ENCODE assay signal across 25 cellular contexts in the genomic region with DNA sequence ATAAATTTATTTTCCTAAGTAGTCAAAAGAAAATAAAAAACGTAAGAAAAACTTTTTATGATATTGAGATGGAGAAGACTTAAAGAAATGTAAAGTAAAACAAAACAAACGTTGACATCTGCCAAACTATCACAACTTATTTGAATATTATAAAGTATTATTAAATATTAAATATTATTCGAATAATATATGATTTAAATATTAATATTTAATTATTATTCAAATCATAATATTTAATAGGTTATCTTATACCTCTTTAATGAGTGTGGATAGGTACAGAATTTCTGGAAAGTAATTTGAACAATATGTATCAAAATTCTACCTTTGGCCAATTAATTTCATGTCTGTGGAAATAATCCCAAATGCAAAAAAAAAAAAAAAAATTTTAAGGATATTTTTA.
"Had no signal": no experiment of that assay in that cellular context is flagged by ENCODE, and none has a peak within 500 bp of the region (broad histone marks: within the 10 kb centered on the region; RNA-seq: fewer than 3 reads in every experiment).

No MANE protein-coding gene starts in this region.

- H3K9me3 ChIP-seq: neutrophil, prostate gland, suprapubic skin, thoracic aorta, tibial artery, upper lobe of right lung had no signal

- H3K27me3 ChIP-seq: neural progenitor cell, neutrophil, spleen, suprapubic skin, tibial artery, upper lobe of right lung had no signal

- H3K4me3 ChIP-seq: left ventricle myocardium inferior, lung, neural progenitor cell, prostate gland, skin epidermis, spleen, suprapubic skin, thoracic aorta, tibial artery, upper lobe of right lung had no signal

- H3K4me1 ChIP-seq: left ventricle myocardium inferior, neural progenitor cell, prostate gland, spleen, suprapubic skin, tibial artery, upper lobe of right lung had no signal

- DNase-seq: hippocampal formation; left ventricle myocardium inferior; mesendoderm; naive B cell; natural killer cell; nephron progenitor cell; occipital lobe; retina; right cardiac atrium; spleen; stimulated activated CD4-positive, alpha-beta T cell treated with anti-CD3 and anti-CD28 coated beads, Interleukin-4, amount 100 ng/mL, for 24 hours; stimulated activated naive CD4-positive, alpha-beta T cell; tibial artery; trophoblast cell; upper lobe of right lung had no signal

- ATAC-seq: natural killer cell; right cardiac atrium; sciatic nerve; stimulated activated effector memory CD8-positive, alpha-beta T cell treated with anti-CD3 and anti-CD28 coated beads, Interleukin-12 subunit alpha, Interleukin-12 subunit beta, amount 100 ng/mL, for 72 hours; upper lobe of right lung had no signal

- H3K27ac ChIP-seq: left ventricle myocardium inferior, neural progenitor cell, neutrophil, prostate gland, skin epidermis, spleen, suprapubic skin, thoracic aorta, tibial artery, upper lobe of right lung had no signal

- FAIRE-seq: urothelium cell line had no signal

- H3K36me3 ChIP-seq: left ventricle myocardium inferior, neural progenitor cell, neutrophil, prostate gland, spleen, suprapubic skin, thoracic aorta, tibial artery, upper lobe of right lung had no signal
